In the genomic region with DNA sequence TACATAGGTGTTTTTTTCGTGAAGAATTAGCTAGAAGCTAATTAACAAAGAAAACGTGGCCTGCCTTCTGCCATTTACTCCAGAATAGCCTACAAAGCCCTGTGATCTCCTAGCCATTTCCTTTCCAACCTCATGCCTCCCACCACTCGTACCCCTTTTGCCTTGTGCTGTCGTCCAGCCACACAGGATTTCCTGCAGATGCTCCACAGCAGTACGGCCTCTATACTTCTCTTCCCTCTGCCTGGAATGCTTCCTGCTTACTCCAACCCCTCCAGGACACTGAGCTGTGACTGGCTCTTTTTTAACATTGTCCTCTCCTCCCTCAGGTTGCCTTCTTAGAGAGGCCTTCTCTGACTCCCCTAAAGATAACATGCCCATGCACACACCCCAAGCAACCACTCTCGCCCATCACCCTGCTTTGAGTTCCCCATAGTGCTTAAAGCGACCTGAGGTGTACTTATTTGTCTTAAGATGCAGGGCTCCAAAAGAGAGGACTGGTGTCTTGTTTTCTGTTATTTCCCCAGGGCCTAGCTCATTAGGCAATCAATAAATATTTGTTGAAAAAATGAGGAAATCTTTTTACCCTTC, we compare ENCODE assay signal across 3 cellular contexts.
TF ChIP-seq lines count a peak whose summit lies in the region.

No MANE protein-coding gene starts in this region.

TF ChIP-seq in SK-N-SH, 30 proteins besides CTCF, POLR2A, EP300 and RAD21 (continued from another document):
- no peak for TF ChIP-seq MAX (IDR thresholded peaks at IDR 0.05; ENCODE audit: low read depth)
- no peak for TF ChIP-seq GABPA (IDR thresholded peaks at IDR 0.05; ENCODE audit: low read depth)
- no peak for TF ChIP-seq YY1 (IDR thresholded peaks at IDR 0.05; ENCODE audit: low read depth)

TF ChIP-seq in SK-N-SH treated with all-trans-retinoic acid at 6 μM for 48 hours, 23 proteins besides CTCF, POLR2A, EP300 and RAD21 (continued from another document):
- TF ChIP-seq, protein P1, sequence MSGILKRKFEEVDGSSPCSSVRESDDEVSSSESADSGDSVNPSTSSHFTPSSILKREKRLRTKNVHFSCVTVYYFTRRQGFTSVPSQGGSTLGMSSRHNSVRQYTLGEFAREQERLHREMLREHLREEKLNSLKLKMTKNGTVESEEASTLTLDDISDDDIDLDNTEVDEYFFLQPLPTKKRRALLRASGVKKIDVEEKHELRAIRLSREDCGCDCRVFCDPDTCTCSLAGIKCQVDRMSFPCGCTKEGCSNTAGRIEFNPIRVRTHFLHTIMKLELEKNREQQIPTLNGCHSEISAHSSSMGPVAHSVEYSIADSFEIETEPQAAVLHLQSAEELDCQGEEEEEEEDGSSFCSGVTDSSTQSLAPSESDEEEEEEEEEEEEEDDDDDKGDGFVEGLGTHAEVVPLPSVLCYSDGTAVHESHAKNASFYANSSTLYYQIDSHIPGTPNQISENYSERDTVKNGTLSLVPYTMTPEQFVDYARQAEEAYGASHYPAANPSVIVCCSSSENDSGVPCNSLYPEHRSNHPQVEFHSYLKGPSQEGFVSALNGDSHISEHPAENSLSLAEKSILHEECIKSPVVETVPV (CRISPR knock-in tag; IDR thresholded peaks at IDR 0.05) = no peak
- TF ChIP-seq ZFP3 (CRISPR knock-in tag; IDR thresholded peaks at IDR 0.05) (no peak), CSDC2 (CRISPR knock-in tag; IDR thresholded peaks at IDR 0.05) (no peak), RARB (CRISPR knock-in tag; IDR thresholded peaks at IDR 0.05) (no peak), ARNTL (CRISPR knock-in tag; IDR thresholded peaks at IDR 0.05; ENCODE audit: borderline replicate concordance, low read depth) (no peak), SNAI2 (CRISPR knock-in tag; IDR thresholded peaks at IDR 0.05) (no peak), GLIS3 (CRISPR knock-in tag; IDR thresholded peaks at IDR 0.05) (no peak), ZNF565 (CRISPR knock-in tag; conservative IDR thresholded peaks at IDR 0.05; ENCODE audit: low read depth) (no peak), TCF4 (CRISPR knock-in tag; IDR thresholded peaks at IDR 0.05; ENCODE audit: borderline replicate concordance) (no peak), PATZ1 (CRISPR knock-in tag; IDR thresholded peaks at IDR 0.05; ENCODE audit: borderline replicate concordance) (no peak)
- TF ChIP-seq, protein P2, sequence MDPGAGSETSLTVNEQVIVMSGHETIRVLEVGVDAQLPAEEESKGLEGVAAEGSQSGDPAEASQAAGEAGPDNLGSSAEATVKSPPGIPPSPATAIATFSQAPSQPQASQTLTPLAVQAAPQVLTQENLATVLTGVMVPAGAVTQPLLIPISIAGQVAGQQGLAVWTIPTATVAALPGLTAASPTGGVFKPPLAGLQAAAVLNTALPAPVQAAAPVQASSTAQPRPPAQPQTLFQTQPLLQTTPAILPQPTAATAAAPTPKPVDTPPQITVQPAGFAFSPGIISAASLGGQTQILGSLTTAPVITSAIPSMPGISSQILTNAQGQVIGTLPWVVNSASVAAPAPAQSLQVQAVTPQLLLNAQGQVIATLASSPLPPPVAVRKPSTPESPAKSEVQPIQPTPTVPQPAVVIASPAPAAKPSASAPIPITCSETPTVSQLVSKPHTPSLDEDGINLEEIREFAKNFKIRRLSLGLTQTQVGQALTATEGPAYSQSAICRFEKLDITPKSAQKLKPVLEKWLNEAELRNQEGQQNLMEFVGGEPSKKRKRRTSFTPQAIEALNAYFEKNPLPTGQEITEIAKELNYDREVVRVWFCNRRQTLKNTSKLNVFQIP (CRISPR knock-in tag; IDR thresholded peaks at IDR 0.05; ENCODE audit: borderline replicate concordance, low read depth) = no peak
TF ChIP-seq in SK-N-SH treated with all-trans-retinoic acid at 6 μM for 48 hours: peak in this region for 0.

TF ChIP-seq in GM23338, 12 proteins besides CTCF, POLR2A, EP300 and RAD21 (continued from another document):
- TF ChIP-seq, protein P3, sequence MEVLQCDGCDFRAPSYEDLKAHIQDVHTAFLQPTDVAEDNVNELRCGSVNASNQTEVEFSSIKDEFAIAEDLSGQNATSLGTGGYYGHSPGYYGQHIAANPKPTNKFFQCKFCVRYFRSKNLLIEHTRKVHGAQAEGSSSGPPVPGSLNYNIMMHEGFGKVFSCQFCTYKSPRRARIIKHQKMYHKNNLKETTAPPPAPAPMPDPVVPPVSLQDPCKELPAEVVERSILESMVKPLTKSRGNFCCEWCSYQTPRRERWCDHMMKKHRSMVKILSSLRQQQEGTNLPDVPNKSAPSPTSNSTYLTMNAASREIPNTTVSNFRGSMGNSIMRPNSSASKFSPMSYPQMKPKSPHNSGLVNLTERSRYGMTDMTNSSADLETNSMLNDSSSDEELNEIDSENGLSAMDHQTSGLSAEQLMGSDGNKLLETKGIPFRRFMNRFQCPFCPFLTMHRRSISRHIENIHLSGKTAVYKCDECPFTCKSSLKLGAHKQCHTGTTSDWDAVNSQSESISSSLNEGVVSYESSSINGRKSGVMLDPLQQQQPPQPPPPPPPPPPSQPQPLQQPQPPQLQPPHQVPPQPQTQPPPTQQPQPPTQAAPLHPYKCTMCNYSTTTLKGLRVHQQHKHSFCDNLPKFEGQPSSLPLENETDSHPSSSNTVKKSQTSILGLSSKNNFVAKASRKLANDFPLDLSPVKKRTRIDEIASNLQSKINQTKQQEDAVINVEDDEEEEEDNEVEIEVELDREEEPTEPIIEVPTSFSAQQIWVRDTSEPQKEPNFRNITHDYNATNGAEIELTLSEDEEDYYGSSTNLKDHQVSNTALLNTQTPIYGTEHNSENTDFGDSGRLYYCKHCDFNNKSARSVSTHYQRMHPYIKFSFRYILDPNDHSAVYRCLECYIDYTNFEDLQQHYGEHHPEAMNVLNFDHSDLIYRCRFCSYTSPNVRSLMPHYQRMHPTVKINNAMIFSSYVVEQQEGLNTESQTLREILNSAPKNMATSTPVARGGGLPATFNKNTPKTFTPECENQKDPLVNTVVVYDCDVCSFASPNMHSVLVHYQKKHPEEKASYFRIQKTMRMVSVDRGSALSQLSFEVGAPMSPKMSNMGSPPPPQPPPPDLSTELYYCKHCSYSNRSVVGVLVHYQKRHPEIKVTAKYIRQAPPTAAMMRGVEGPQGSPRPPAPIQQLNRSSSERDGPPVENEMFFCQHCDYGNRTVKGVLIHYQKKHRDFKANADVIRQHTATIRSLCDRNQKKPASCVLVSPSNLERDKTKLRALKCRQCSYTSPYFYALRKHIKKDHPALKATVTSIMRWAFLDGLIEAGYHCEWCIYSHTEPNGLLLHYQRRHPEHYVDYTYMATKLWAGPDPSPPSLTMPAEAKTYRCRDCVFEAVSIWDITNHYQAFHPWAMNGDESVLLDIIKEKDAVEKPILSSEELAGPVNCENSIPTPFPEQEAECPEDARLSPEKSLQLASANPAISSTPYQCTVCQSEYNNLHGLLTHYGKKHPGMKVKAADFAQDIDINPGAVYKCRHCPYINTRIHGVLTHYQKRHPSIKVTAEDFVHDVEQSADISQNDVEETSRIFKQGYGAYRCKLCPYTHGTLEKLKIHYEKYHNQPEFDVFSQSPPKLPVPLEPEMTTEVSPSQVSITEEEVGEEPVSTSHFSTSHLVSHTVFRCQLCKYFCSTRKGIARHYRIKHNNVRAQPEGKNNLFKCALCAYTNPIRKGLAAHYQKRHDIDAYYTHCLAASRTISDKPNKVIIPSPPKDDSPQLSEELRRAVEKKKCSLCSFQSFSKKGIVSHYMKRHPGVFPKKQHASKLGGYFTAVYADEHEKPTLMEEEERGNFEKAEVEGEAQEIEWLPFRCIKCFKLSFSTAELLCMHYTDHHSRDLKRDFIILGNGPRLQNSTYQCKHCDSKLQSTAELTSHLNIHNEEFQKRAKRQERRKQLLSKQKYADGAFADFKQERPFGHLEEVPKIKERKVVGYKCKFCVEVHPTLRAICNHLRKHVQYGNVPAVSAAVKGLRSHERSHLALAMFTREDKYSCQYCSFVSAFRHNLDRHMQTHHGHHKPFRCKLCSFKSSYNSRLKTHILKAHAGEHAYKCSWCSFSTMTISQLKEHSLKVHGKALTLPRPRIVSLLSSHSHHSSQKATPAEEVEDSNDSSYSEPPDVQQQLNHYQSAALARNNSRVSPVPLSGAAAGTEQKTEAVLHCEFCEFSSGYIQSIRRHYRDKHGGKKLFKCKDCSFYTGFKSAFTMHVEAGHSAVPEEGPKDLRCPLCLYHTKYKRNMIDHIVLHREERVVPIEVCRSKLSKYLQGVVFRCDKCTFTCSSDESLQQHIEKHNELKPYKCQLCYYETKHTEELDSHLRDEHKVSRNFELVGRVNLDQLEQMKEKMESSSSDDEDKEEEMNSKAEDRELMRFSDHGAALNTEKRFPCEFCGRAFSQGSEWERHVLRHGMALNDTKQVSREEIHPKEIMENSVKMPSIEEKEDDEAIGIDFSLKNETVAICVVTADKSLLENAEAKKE (CRISPR knock-in tag; IDR thresholded peaks at IDR 0.05) = no peak
- TF ChIP-seq NANOG (IDR thresholded peaks at IDR 0.05; ENCODE audit: borderline replicate concordance) = no peak
- no peak for TF ChIP-seq POLR2AphosphoS5 (IDR thresholded peaks at IDR 0.05; ENCODE audit: low read depth)
- TF ChIP-seq, protein P4, sequence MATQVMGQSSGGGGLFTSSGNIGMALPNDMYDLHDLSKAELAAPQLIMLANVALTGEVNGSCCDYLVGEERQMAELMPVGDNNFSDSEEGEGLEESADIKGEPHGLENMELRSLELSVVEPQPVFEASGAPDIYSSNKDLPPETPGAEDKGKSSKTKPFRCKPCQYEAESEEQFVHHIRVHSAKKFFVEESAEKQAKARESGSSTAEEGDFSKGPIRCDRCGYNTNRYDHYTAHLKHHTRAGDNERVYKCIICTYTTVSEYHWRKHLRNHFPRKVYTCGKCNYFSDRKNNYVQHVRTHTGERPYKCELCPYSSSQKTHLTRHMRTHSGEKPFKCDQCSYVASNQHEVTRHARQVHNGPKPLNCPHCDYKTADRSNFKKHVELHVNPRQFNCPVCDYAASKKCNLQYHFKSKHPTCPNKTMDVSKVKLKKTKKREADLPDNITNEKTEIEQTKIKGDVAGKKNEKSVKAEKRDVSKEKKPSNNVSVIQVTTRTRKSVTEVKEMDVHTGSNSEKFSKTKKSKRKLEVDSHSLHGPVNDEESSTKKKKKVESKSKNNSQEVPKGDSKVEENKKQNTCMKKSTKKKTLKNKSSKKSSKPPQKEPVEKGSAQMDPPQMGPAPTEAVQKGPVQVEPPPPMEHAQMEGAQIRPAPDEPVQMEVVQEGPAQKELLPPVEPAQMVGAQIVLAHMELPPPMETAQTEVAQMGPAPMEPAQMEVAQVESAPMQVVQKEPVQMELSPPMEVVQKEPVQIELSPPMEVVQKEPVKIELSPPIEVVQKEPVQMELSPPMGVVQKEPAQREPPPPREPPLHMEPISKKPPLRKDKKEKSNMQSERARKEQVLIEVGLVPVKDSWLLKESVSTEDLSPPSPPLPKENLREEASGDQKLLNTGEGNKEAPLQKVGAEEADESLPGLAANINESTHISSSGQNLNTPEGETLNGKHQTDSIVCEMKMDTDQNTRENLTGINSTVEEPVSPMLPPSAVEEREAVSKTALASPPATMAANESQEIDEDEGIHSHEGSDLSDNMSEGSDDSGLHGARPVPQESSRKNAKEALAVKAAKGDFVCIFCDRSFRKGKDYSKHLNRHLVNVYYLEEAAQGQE (IDR thresholded peaks at IDR 0.05; ENCODE audit: unreplicated experiment) = no peak
- no peak for TF ChIP-seq JUNB (IDR thresholded peaks at IDR 0.05; ENCODE audit: unreplicated experiment)
- no peak for TF ChIP-seq ETS1 (IDR thresholded peaks at IDR 0.05)
- no peak for TF ChIP-seq ZNF114 (CRISPR knock-in tag; IDR thresholded peaks at IDR 0.05)
